In the genomic region with DNA sequence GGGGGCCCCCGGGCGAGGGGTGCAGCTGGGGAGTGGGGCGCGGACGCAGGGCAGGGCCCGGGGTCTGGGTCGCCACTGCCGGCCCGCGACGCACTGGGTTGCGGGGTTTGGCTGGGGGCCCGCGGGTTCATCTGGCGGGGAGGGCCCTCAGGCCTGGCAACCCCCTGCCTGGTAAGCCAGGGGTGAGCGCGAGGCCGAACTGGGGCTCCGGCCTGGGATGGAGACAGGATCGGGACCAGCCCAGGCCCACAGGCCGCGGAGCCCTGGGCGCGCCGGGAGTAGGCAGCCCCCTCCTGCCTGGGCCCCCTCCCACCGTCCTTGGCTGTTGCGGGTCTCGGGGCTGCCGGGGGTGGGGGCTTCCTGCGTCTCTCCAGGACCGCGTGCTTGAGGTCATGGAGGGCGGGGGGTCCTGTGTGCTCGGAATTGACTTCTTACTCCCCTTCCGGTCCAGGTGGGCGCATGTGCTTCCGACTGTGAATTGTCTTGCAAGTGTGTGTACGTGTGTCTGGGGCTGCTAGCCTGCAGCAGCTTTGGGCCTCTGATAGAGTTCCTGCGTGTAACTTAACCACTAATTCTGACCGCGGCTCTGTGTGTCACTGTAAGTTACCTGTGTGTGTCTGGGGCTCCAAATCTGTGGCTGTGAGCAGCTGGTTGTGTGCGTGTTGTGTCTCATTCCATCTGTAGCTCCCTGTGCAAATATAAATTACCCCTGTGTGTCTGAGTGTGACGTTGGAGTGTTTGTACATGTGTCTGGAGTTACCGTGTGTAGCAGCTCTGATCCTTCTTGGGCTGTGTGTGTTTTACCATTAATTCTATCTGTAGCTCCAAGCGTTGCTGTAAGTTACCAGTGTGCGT, we compare ENCODE assay signal across 9 cellular contexts. TPM values are rescaled to one million over a fixed set of nuclear protein-coding genes. Genes with fewer than 3 reads are reported as not detected.
DNase-seq lines count a peak whose midpoint lies in the region; ATAC-seq, FAIRE-seq and TF ChIP-seq lines count a peak whose summit lies in the region.
"Had no signal": no experiment of that assay in that cellular context is flagged by ENCODE, and none has a peak within 500 bp of the region (broad histone marks: within the 10 kb centered on the region; RNA-seq: fewer than 3 reads in every experiment).

No MANE protein-coding gene starts in this region.

- no peaks in the 10 kb centered on the region for H3K9me2 ChIP-seq in OCI-LY1 (ENCODE audit: low read depth, low read length)

- H2BK5ac ChIP-seq in neuronal stem cell (ENCODE audit: low read length), result peak overlapping the region; percentile 93

- H4K20me1 ChIP-seq in OCI-LY1 (ENCODE audit: insufficient read depth, low read length), result no peaks in the 10 kb centered on the region

- H2AFZ ChIP-seq in OCI-LY1 (ENCODE audit: low read length) (no peak overlapping the region), neuronal stem cell (ENCODE audit: low read length) (peak overlapping the region; percentile 95)

- H4K8ac ChIP-seq in neuronal stem cell (ENCODE audit: low read depth, low read length), result no peak overlapping the region

- H3K27ac ChIP-seq in CD4-positive, CD25-positive, alpha-beta regulatory T cell (ENCODE audit: insufficient read depth, low read length, poor library complexity, severe bottlenecking), result peak overlapping the region; percentile 90
- H3K27ac ChIP-seq in OCI-LY1 (ENCODE audit: low read depth, low read length, poor library complexity, severe bottlenecking), result peak overlapping the region; percentile 84
- peak overlapping the region; percentile 43 for H3K27ac ChIP-seq in neuronal stem cell (replicated peaks; ENCODE audit: low read length)

- peaks cover 17% of the 10 kb centered on the region for H3K79me1 ChIP-seq in neuronal stem cell (ENCODE audit: low read depth, low read length)

- peaks cover 5% of the 10 kb centered on the region for H3K27me3 Mint-ChIP-seq in CD4-positive, CD25-positive, alpha-beta regulatory T cell
- no peaks in the 10 kb centered on the region for H3K27me3 Mint-ChIP-seq in activated T-cell treated with anti-CD3 and anti-CD28 coated beads, Interleukin-2, amount 50 U/mL, for 72 hours (ENCODE audit: low read depth)

- H3K9ac ChIP-seq in OCI-LY1 (ENCODE audit: low read length), result peak overlapping the region; percentile 91
- H3K9ac ChIP-seq in neuronal stem cell (ENCODE audit: low read depth, low read length, poor library complexity), result peak overlapping the region; percentile 54

- H3K18ac ChIP-seq in neuronal stem cell (ENCODE audit: low read length), result peak overlapping the region; percentile 96

- H3K14ac ChIP-seq in neuronal stem cell (ENCODE audit: low read length), result peak overlapping the region; percentile 72

- no peak for FAIRE-seq in urothelium cell line (lab: Jason Lieb, UNC)

- ATAC-seq in CD4-positive, CD25-positive, alpha-beta regulatory T cell (ENCODE audit: low read depth in 2 of 2), result peak; percentile 60 to 67
- ATAC-seq in activated T-cell treated with anti-CD3 and anti-CD28 coated beads, Interleukin-2, amount 50 U/mL, for 72 hours (replicated peaks in 1 of 2), result peak; percentile 40

- H2AK5ac ChIP-seq in neuronal stem cell (ENCODE audit: low read depth, low read length), result peak overlapping the region; percentile 90

- H3K4me3 ChIP-seq in CD4-positive, CD25-positive, alpha-beta regulatory T cell (ENCODE audit: low read depth, low read length), result peak overlapping the region; percentile 81
- peak overlapping the region; percentile 86 for H3K4me3 ChIP-seq in OCI-LY1 (ENCODE audit: low read depth, low read length, poor library complexity, severe bottlenecking)
- peak overlapping the region; percentile 86 for H3K4me3 ChIP-seq in fibroblast of pulmonary artery (replicated peaks; ENCODE audit: low read depth, low read length)
- peak overlapping the region; percentile 81 to 96 for H3K4me3 ChIP-seq in neuronal stem cell (ENCODE audit: low read length in 2 of 2)

- H3K36me3 ChIP-seq in CD4-positive, CD25-positive, alpha-beta regulatory T cell (ENCODE audit: control insufficient read depth, insufficient read depth, low read length), result peaks cover 7% of the 10 kb centered on the region
- H3K36me3 ChIP-seq in OCI-LY1 (ENCODE audit: insufficient read depth, low read length), result peaks cover 33% of the 10 kb centered on the region
- H3K36me3 ChIP-seq in neuronal stem cell (replicated peaks in 1 of 2; ENCODE audit: control insufficient read depth in 2 of 2, insufficient read depth in 2 of 2, low read length in 2 of 2), result peaks cover 12 to 39% of the 10 kb centered on the region in 2 donors

- no peaks in the 10 kb centered on the region for H3K27me3 ChIP-seq in CD4-positive, CD25-positive, alpha-beta regulatory T cell (ENCODE audit: control insufficient read depth, insufficient read depth, low read length)
- H3K27me3 ChIP-seq in OCI-LY1 (ENCODE audit: insufficient read depth, low read length), result no peaks in the 10 kb centered on the region
- no peaks in the 10 kb centered on the region for H3K27me3 ChIP-seq in neuronal stem cell (ENCODE audit: control insufficient read depth in 3 of 3, insufficient read depth in 3 of 3, low read depth in 1 of 3, low read length in 3 of 3)

- no peak overlapping the region for H2BK12ac ChIP-seq in neuronal stem cell (ENCODE audit: low read length)

- peaks cover 8 to 83% (median 52%) of the 10 kb centered on the region in 4 donors for H3K4me1 Mint-ChIP-seq in CD4-positive, CD25-positive, alpha-beta regulatory T cell
- H3K4me1 Mint-ChIP-seq in activated T-cell treated with anti-CD3 and anti-CD28 coated beads, Interleukin-2, amount 50 U/mL, for 72 hours (ENCODE audit: low read depth), result peaks cover 78% of the 10 kb centered on the region

- WGBS in neuronal stem cell (ENCODE audit: extremely low coverage in 2 of 2, insufficient read length in 2 of 2, insufficient replicate concordance in 1 of 2), 2 donors, result no CpG with 5 or more reads among the region's 46 CpGs

- no peaks in the 10 kb centered on the region for H3K9me3 Mint-ChIP-seq in CD4-positive, CD25-positive, alpha-beta regulatory T cell
- H3K9me3 Mint-ChIP-seq in activated T-cell treated with anti-CD3 and anti-CD28 coated beads, Interleukin-2, amount 50 U/mL, for 72 hours, result no peaks in the 10 kb centered on the region

- peak; percentile 54 to 85 (median 71) for DNase-seq in CD4-positive, CD25-positive, alpha-beta regulatory T cell
- DNase-seq in H4 (ENCODE audit: low spot score) (peak; percentile 61), fibroblast of pulmonary artery (ENCODE audit: low read depth) (peak; percentile 50), neuronal stem cell (ENCODE audit: low spot score) (no peak), urothelium cell line (ENCODE audit: low spot score) (peak; percentile 31), NCI-H226 (no peak)
- peak; percentile 63 to 65 for DNase-seq in activated T-cell treated with anti-CD3 and anti-CD28 coated beads, Interleukin-2, amount 50 U/mL, for 72 hours

- H2BK15ac ChIP-seq in neuronal stem cell (ENCODE audit: low read length), result no peak overlapping the region

- peak overlapping the region; percentile 96 to 99 (median 98) for H3K4me3 Mint-ChIP-seq in CD4-positive, CD25-positive, alpha-beta regulatory T cell
- peak overlapping the region; percentile 87 to 94 for H3K4me3 Mint-ChIP-seq in activated T-cell treated with anti-CD3 and anti-CD28 coated beads, Interleukin-2, amount 50 U/mL, for 72 hours

- H3K4me1 ChIP-seq in CD4-positive, CD25-positive, alpha-beta regulatory T cell (ENCODE audit: control insufficient read depth, insufficient read depth, low read length, poor library complexity, severe bottlenecking), result peaks cover 85% of the 10 kb centered on the region
- peaks cover 53% of the 10 kb centered on the region for H3K4me1 ChIP-seq in OCI-LY1 (ENCODE audit: insufficient read depth, low read length, severe bottlenecking)
- peaks cover 9 to 18% of the 10 kb centered on the region in 2 donors for H3K4me1 ChIP-seq in neuronal stem cell (ENCODE audit: control insufficient read depth in 2 of 2, insufficient read depth in 1 of 2, low read depth in 1 of 2, low read length in 2 of 2)

- no peaks in the 10 kb centered on the region for H3F3A ChIP-seq in OCI-LY1 (ENCODE audit: insufficient read depth, low read length)

- H3K27ac Mint-ChIP-seq in CD4-positive, CD25-positive, alpha-beta regulatory T cell, result peak overlapping the region; percentile 95 to 100 (median 98)
- peak overlapping the region; percentile 85 for H3K27ac Mint-ChIP-seq in activated T-cell treated with anti-CD3 and anti-CD28 coated beads, Interleukin-2, amount 50 U/mL, for 72 hours

- no peaks in the 10 kb centered on the region for H3K9me3 ChIP-seq in CD4-positive, CD25-positive, alpha-beta regulatory T cell (ENCODE audit: control insufficient read depth in 2 of 2, low read length in 2 of 2)
- H3K9me3 ChIP-seq in OCI-LY1 (ENCODE audit: low read length), result no peaks in the 10 kb centered on the region
- no peaks in the 10 kb centered on the region for H3K9me3 ChIP-seq in neuronal stem cell (replicated peaks in 1 of 2; ENCODE audit: control insufficient read depth in 2 of 2, insufficient read depth in 1 of 2, low read depth in 1 of 2, low read length in 2 of 2)

- peak overlapping the region; percentile 93 for H3K4me2 ChIP-seq in OCI-LY1 (ENCODE audit: low read length)
- peak overlapping the region; percentile 64 for H3K4me2 ChIP-seq in neuronal stem cell (ENCODE audit: insufficient read depth, low read length, poor library complexity, severe bottlenecking)

- peaks cover 17% of the 10 kb centered on the region for H3K36me3 Mint-ChIP-seq in CD4-positive, CD25-positive, alpha-beta regulatory T cell
- H3K36me3 Mint-ChIP-seq in activated T-cell treated with anti-CD3 and anti-CD28 coated beads, Interleukin-2, amount 50 U/mL, for 72 hours (ENCODE audit: insufficient read depth in 2 of 2), result peaks cover 23 to 31% of the 10 kb centered on the region in 2 donors

- H2BK120ac ChIP-seq in neuronal stem cell (ENCODE audit: low read depth, low read length), result no peak overlapping the region

- no peak overlapping the region for H4K91ac ChIP-seq in neuronal stem cell (ENCODE audit: low read depth, low read length, poor library complexity)

- TF ChIP-seq CTCF in OCI-LY1 (IDR thresholded peaks at IDR 0.05; ENCODE audit: low read length), result no peak
- TF ChIP-seq CTCF in fibroblast of pulmonary artery (IDR thresholded peaks at IDR 0.05; ENCODE audit: low read length, missing control alignments), result no peak

- H3K79me2 ChIP-seq in OCI-LY1 (ENCODE audit: insufficient read depth, low read length), result peaks cover 28% of the 10 kb centered on the region

- H3K23ac ChIP-seq in neuronal stem cell (ENCODE audit: low read depth, low read length, poor library complexity), result peak overlapping the region; percentile 0

- H3K4ac ChIP-seq in neuronal stem cell (ENCODE audit: low read length), result peak overlapping the region; percentile 78

RNA-seq across cellular contexts. Expression of a gene that starts 0.8 kb away (rescaled TPM):
- total RNA-seq in CD4-positive, CD25-positive, alpha-beta regulatory T cell, result 179 TPM
- 10 to 100 TPM; 25.7 to 39.4 (median 32.1) TPM for polyA plus RNA-seq in CD4-positive, CD25-positive, alpha-beta regulatory T cell
- total RNA-seq in H4 (2014; rRNA removed; shearing (Covaris generic)), result 21.3 and 22.0 TPM in 2 replicates
- total RNA-seq in activated T-cell treated with anti-CD3 and anti-CD28 coated beads, Interleukin-2, amount 50 U/mL, for 72 hours, result 100 to 1,000 TPM; 233 to 236 TPM
- polyA plus RNA-seq in neuronal stem cell (2013, experiment 1 of 2), result 74.8 TPM
- 73.3 TPM for polyA plus RNA-seq in neuronal stem cell (2013, experiment 2 of 2)

RNA-seq across cellular contexts. Expression of a gene that starts 29.4 kb away (rescaled TPM):
- 2.0 TPM for total RNA-seq in CD4-positive, CD25-positive, alpha-beta regulatory T cell
- polyA plus RNA-seq in CD4-positive, CD25-positive, alpha-beta regulatory T cell, result under 1 TPM in 3 of 4 donors, not detected in 1; 0.08 to 0.23 (median 0.11) TPM
- 9.3 and 9.5 TPM in 2 replicates for total RNA-seq in H4 (2014; rRNA removed; shearing (Covaris generic))
- total RNA-seq in activated T-cell treated with anti-CD3 and anti-CD28 coated beads, Interleukin-2, amount 50 U/mL, for 72 hours, result 1 to 10 TPM; 2.7 to 4.7 TPM
- polyA plus RNA-seq in neuronal stem cell (2013, experiment 1 of 2), result 2.8 TPM
- 2.8 TPM for polyA plus RNA-seq in neuronal stem cell (2013, experiment 2 of 2)

RNA-seq across cellular contexts. Expression of a gene that starts 36.8 kb away (rescaled TPM):
- total RNA-seq in CD4-positive, CD25-positive, alpha-beta regulatory T cell, result 16.2 TPM
- polyA plus RNA-seq in CD4-positive, CD25-positive, alpha-beta regulatory T cell, result 10 to 100 TPM; 15.5 to 24.7 (median 19.9) TPM
- 6.3 and 7.6 TPM in 2 replicates for total RNA-seq in H4 (2014; rRNA removed; shearing (Covaris generic))
- 1 to 10 TPM; 8.3 to 9.1 TPM for total RNA-seq in activated T-cell treated with anti-CD3 and anti-CD28 coated beads, Interleukin-2, amount 50 U/mL, for 72 hours
- 2.9 TPM for polyA plus RNA-seq in neuronal stem cell (2013, experiment 1 of 2)
- 2.7 TPM for polyA plus RNA-seq in neuronal stem cell (2013, experiment 2 of 2)

RNA-seq across cellular contexts. Expression of a gene that starts 40.6 kb away (rescaled TPM):
- total RNA-seq in CD4-positive, CD25-positive, alpha-beta regulatory T cell, result not detected
- under 1 TPM in 2 of 4 donors, not detected in 2; 0.54 to 0.70 TPM for polyA plus RNA-seq in CD4-positive, CD25-positive, alpha-beta regulatory T cell
- total RNA-seq in H4 (2014; rRNA removed; shearing (Covaris generic)), result not detected in 2 replicates
- under 1 TPM; 0.19 to 0.30 TPM for total RNA-seq in activated T-cell treated with anti-CD3 and anti-CD28 coated beads, Interleukin-2, amount 50 U/mL, for 72 hours
- polyA plus RNA-seq in neuronal stem cell (2013, experiment 1 of 2), result 0.36 TPM
- polyA plus RNA-seq in neuronal stem cell (2013, experiment 2 of 2), result 0.28 TPM
- total RNA-seq: NCI-H460 had no signal

Comparison
In these comparisons a context has a peak if more than half of its experiments do, and no peak if none do; other contexts are left out.
1. DNase-seq: peak in CD4-positive, CD25-positive, alpha-beta regulatory T cell (3 of 3), H4 (single experiment), activated T-cell treated with anti-CD3 and anti-CD28 coated beads, Interleukin-2, amount 50 U/mL, for 72 hours (2 of 2), fibroblast of pulmonary artery (single experiment) and urothelium cell line (single experiment); none in neuronal stem cell (single experiment) and NCI-H226 (single experiment).
2. Peak in every context shown above with its lines, with median percentiles within 50 percentile points of each other: H3K27ac ChIP-seq and H3K4me3 ChIP-seq.